Comparison of ENCODE assay signal across 17 cellular contexts in the genomic region with DNA sequence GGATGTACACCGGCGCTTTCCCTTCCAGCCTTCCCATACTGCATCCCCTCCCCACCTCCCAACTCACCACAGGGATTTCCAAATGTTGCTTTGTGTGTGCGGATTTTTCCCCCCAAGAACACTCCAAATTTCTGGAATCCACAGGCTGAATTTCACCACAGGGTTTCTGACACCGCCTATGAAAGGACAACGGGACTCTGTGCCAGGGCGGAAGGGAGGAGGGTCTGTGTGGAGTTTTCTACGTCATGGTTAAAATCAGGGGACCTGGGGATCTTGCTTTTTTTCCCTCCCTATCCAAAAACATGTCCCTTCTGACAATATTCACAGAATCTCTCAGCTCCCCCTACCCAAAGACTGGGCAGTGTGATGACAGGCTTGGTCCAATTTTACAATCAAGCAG. TPM values are rescaled to one million over a fixed set of nuclear protein-coding genes. Genes with fewer than 3 reads are reported as not detected.
A peak's percentile ranks its signal among the peaks of the same experiment; 100 is the strongest.
DNase-seq lines count a peak whose midpoint lies in the region; ATAC-seq and TF ChIP-seq lines count a peak whose summit lies in the region.
"Had no signal": no experiment of that assay in that cellular context is flagged by ENCODE, and none has a peak within 500 bp of the region (broad histone marks: within the 10 kb centered on the region; RNA-seq: fewer than 3 reads in every experiment).

No MANE protein-coding gene starts in this region.

- no peak for DNase-seq in Right ventricle myocardium superior
- DNase-seq in heart left ventricle = no peak
- no peak for DNase-seq in adipocyte (ENCODE audit: low read depth)
- no peak for DNase-seq in mesenchymal stem cell
- no peak for DNase-seq in upper lobe of right lung
- no peak for DNase-seq in left lobe of liver (ENCODE audit: low spot score)
- no peak for DNase-seq in T-helper 2 cell treated with Interferon-gamma antibody and Interleukin-4, amounts not matched to agents 5 μg/mL and 100 μg/mL, for 36 hours (ENCODE audit: low spot score)
- DNase-seq: CD8-positive, alpha-beta T cell; COR-L47; DND-41; GDM1; HCEC 1CT; HFFc6 had no signal

- H3K4me1 ChIP-seq in heart left ventricle (peaks cover 0 to 38% (median 8%) of the 10 kb centered on the region in 12 donors), adipocyte (ENCODE audit: control insufficient read depth, insufficient read depth, low read length) (peaks cover 47% of the 10 kb centered on the region), mesenchymal stem cell (ENCODE audit: control insufficient read depth, insufficient read depth, low read depth, low read length) (no peaks in the 10 kb centered on the region), upper lobe of right lung (peaks cover 10% of the 10 kb centered on the region)

- H3K27ac Mint-ChIP-seq in T-helper 2 cell treated with Interferon-gamma antibody and Interleukin-4, amounts not matched to agents 5 μg/mL and 100 μg/mL, for 36 hours = no peak overlapping the region
- H3K27ac Mint-ChIP-seq: CD8-positive, alpha-beta T cell; HFFc6 had no signal

- no peak overlapping the region for H2BK120ac ChIP-seq in mesenchymal stem cell (ENCODE audit: low read depth, low read length)

- H3K23ac ChIP-seq in mesenchymal stem cell (ENCODE audit: low read length in 2 of 2) = no peak overlapping the region

- H4K8ac ChIP-seq in mesenchymal stem cell (ENCODE audit: low read length) = no peak overlapping the region

- H3K4me3 ChIP-seq in heart left ventricle (no peak overlapping the region), adipocyte (ENCODE audit: low read length) (no peak overlapping the region), mesenchymal stem cell (ENCODE audit: insufficient read depth in 1 of 2, low read depth in 1 of 2, low read length in 2 of 2) (no peak overlapping the region), upper lobe of right lung (no peak overlapping the region)

- intact Hi-C loops in Right ventricle myocardium superior (cut with DNase I) (no loop called here), heart left ventricle (cut with DNase I) (loop anchor here in 1 of 10 donors (5.0 kb wide), 1 partner anchor 49 kb away; no protein-coding TSS in a partner anchor), upper lobe of right lung (cut with DNase I) (no loop called here)

- WGBS in heart left ventricle, 4 donors = 81 to 90% (median 86%) methylated on average over 7 of the region's 7 CpGs
- 88% methylated on average over 7 of the region's 7 CpGs for WGBS in mesenchymal stem cell

- no peak overlapping the region for H3K4me3 Mint-ChIP-seq in T-helper 2 cell treated with Interferon-gamma antibody and Interleukin-4, amounts not matched to agents 5 μg/mL and 100 μg/mL, for 36 hours
- H3K4me3 Mint-ChIP-seq: CD8-positive, alpha-beta T cell; HFFc6 had no signal

- TF ChIP-seq POLR2A in heart left ventricle (IDR thresholded peaks at IDR 0.05) = no peak

- H3K27me3 ChIP-seq in heart left ventricle (no peaks in the 10 kb centered on the region), adipocyte (replicated peaks; ENCODE audit: control insufficient read depth, insufficient read depth, low read length) (no peaks in the 10 kb centered on the region), mesenchymal stem cell (ENCODE audit: control insufficient read depth in 1 of 2, insufficient read depth in 1 of 2, low read length in 2 of 2) (peaks cover 0 to 11% of the 10 kb centered on the region in 2 experiments), upper lobe of right lung (no peaks in the 10 kb centered on the region)

- no peaks in the 10 kb centered on the region for H3K36me3 Mint-ChIP-seq in T-helper 2 cell treated with Interferon-gamma antibody and Interleukin-4, amounts not matched to agents 5 μg/mL and 100 μg/mL, for 36 hours (ENCODE audit: low read depth)
- H3K36me3 Mint-ChIP-seq: CD8-positive, alpha-beta T cell had no signal

- no peaks in the 10 kb centered on the region for H3K9me3 Mint-ChIP-seq in T-helper 2 cell treated with Interferon-gamma antibody and Interleukin-4, amounts not matched to agents 5 μg/mL and 100 μg/mL, for 36 hours
- H3K9me3 Mint-ChIP-seq: CD8-positive, alpha-beta T cell; HFFc6 had no signal

- no peaks in the 10 kb centered on the region for H3K36me3 ChIP-seq in heart left ventricle
- no peaks in the 10 kb centered on the region for H3K36me3 ChIP-seq in adipocyte (ENCODE audit: control insufficient read depth, insufficient read depth, low read length, severe bottlenecking)
- no peaks in the 10 kb centered on the region for H3K36me3 ChIP-seq in mesenchymal stem cell (ENCODE audit: control insufficient read depth in 1 of 2, insufficient read depth in 2 of 2, low read depth in 1 of 2, low read length in 2 of 2)
- H3K36me3 ChIP-seq in upper lobe of right lung = no peaks in the 10 kb centered on the region

- H3K9ac ChIP-seq in adipocyte (ENCODE audit: low read length) (peak overlapping the region; percentile 76), mesenchymal stem cell (ENCODE audit: low read length) (no peak overlapping the region)

- peak overlapping the region; percentile 13 for H3K4me2 ChIP-seq in mesenchymal stem cell (ENCODE audit: low read length, poor library complexity, severe bottlenecking)

- no peak for TF ChIP-seq CTCF in heart left ventricle (IDR thresholded peaks at IDR 0.05)
- TF ChIP-seq CTCF in upper lobe of right lung (IDR thresholded peaks at IDR 0.05) = no peak

- ATAC-seq in Right ventricle myocardium superior (ENCODE audit: poor library complexity) = peak; percentile 21
- no peak for ATAC-seq in heart left ventricle
- ATAC-seq in upper lobe of right lung = no peak
- ATAC-seq in left lobe of liver = no peak
- ATAC-seq: CD8-positive, alpha-beta T cell; HepG2 had no signal

- no peak overlapping the region for H3K18ac ChIP-seq in mesenchymal stem cell (ENCODE audit: low read depth in 1 of 2, low read length in 2 of 2)

- no peak overlapping the region for H2BK15ac ChIP-seq in mesenchymal stem cell (ENCODE audit: low read depth, poor library complexity, severe bottlenecking)

- no peak overlapping the region for H3K14ac ChIP-seq in mesenchymal stem cell (ENCODE audit: low read length in 2 of 2)

- H3K9me3 ChIP-seq in heart left ventricle (no peaks in the 10 kb centered on the region), adipocyte (ENCODE audit: control insufficient read depth, low read length) (no peaks in the 10 kb centered on the region), mesenchymal stem cell (ENCODE audit: control insufficient read depth, low read length) (no peaks in the 10 kb centered on the region), upper lobe of right lung (no peaks in the 10 kb centered on the region)

- no peak overlapping the region for H2BK5ac ChIP-seq in mesenchymal stem cell (ENCODE audit: low read depth, low read length, poor library complexity, severe bottlenecking)

- H4K91ac ChIP-seq in mesenchymal stem cell (ENCODE audit: low read length) = no peak overlapping the region

- H3K4ac ChIP-seq in mesenchymal stem cell (ENCODE audit: low read depth in 1 of 2, low read length in 2 of 2) = no peak overlapping the region

- H3K4me1 Mint-ChIP-seq in T-helper 2 cell treated with Interferon-gamma antibody and Interleukin-4, amounts not matched to agents 5 μg/mL and 100 μg/mL, for 36 hours (ENCODE audit: low read depth) = no peaks in the 10 kb centered on the region

- H2AFZ ChIP-seq in mesenchymal stem cell (ENCODE audit: low read depth, low read length) = no peak overlapping the region

- H3K27me3 Mint-ChIP-seq in T-helper 2 cell treated with Interferon-gamma antibody and Interleukin-4, amounts not matched to agents 5 μg/mL and 100 μg/mL, for 36 hours (ENCODE audit: low read depth) = peaks cover 7% of the 10 kb centered on the region

- H3K27ac ChIP-seq in heart left ventricle = peak overlapping the region in 3 of 12 donors; percentile 42 to 67 (median 52)
- H3K27ac ChIP-seq in mesenchymal stem cell (ENCODE audit: low read length, poor library complexity, severe bottlenecking) = no peak overlapping the region
- peak overlapping the region; percentile 63 for H3K27ac ChIP-seq in upper lobe of right lung
- H3K27ac ChIP-seq: 22Rv1 had no signal

- no peak overlapping the region for H2AK5ac ChIP-seq in mesenchymal stem cell (ENCODE audit: low read length, severe bottlenecking)

- H3K79me1 ChIP-seq in mesenchymal stem cell (replicated peaks; ENCODE audit: low read length, poor library complexity, severe bottlenecking) = no peaks in the 10 kb centered on the region

- H2BK12ac ChIP-seq in mesenchymal stem cell (ENCODE audit: low read length in 2 of 2) = no peak overlapping the region

RNA-seq across cellular contexts. Expression of a gene that starts 14.6 kb away (rescaled TPM):
- total RNA-seq in Right ventricle myocardium superior (0.19 TPM), heart left ventricle (1 to 10 TPM in 4 of 9 donors, under 1 TPM in 5; 0.21 to 5.4 (median 0.83) TPM), upper lobe of right lung (0.58 TPM), left lobe of liver (not detected)
- polyA plus RNA-seq in heart left ventricle = under 1 TPM; 0.15 to 0.43 TPM
- polyA plus RNA-seq in mesenchymal stem cell (2013, experiment 1 of 2) = not detected
- 0.21 TPM for polyA plus RNA-seq in mesenchymal stem cell (2013, experiment 2 of 2)
- total RNA-seq: CD8-positive, alpha-beta T cell had no signal
- polyA plus RNA-seq: CD14-positive monocyte had no signal

RNA-seq across cellular contexts. Expression of a gene that starts 17.7 kb away (rescaled TPM):
- total RNA-seq in Right ventricle myocardium superior = 9.1 TPM
- 10 to 100 TPM in 7 of 9 donors, 1 to 10 TPM in 2; 7.2 to 15.3 (median 10.4) TPM for total RNA-seq in heart left ventricle
- 1 to 10 TPM; 1.1 to 2.9 TPM for polyA plus RNA-seq in heart left ventricle
- polyA plus RNA-seq in mesenchymal stem cell (2013, experiment 1 of 2) = 0.15 TPM
- polyA plus RNA-seq in mesenchymal stem cell (2013, experiment 2 of 2) = 0.27 TPM
- 21.8 TPM for total RNA-seq in upper lobe of right lung
- 0.60 TPM for total RNA-seq in left lobe of liver
- total RNA-seq: A673; CD8-positive, alpha-beta T cell; HFFc6 had no signal
- polyA plus RNA-seq: CD14-positive monocyte had no signal
